8 cellular contexts compared by ENCODE assay signal in the genomic region with DNA sequence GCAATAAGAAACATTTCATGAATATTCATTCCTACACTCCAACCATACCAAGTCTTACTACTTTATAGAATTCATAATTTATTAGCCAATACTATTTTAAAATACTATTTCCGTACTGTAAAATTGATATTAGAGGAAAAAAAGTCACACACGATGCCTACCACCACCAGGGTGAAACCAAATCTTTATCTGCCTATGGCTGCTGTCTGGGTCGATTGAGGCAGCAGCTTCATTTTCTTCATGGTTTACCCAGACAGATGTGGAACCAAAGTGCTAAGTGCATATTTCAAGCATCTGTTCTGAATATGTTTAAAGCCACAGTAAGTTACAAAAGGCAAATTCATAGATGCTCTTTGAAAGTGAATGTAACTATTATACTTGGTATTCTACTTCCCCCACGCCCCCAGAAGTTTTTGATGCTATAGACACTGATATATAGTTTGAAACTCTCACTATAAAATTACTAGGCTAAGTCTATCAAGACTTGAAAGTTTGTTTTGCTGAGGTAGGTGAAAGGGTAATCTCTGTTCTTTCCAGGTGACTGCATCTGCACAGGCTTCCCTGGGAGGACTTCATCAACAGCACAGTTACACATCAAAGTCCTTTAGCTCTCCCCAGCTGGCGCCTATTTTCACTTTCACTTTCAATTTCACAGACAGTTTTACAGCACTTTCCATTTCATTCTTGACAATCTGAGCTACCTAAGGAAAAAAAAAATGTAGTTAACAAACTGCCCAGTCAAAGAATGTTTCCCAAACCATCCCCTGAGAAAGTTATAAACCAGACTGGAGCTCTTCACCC.
A peak's percentile ranks its signal among the peaks of the same experiment; 100 is the strongest.
DNase-seq lines count a peak whose midpoint lies in the region; ATAC-seq lines count a peak whose summit lies in the region.

No MANE protein-coding gene starts in this region.

- peak; percentile 2 for DNase-seq in NCI-H345 (lab: John Stamatoyannopoulos, UW)
- no peak for DNase-seq in NCI-H345 treated with DMSO at 0.1 percent for 48 hours (lab: John Stamatoyannopoulos, UW; ENCODE audit: unreplicated experiment)
- peak; percentile 83 for DNase-seq in NCI-H2171 treated with DMSO at 0.1 percent for 48 hours (lab: John Stamatoyannopoulos, UW)
- DNase-seq in activated naive CD8-positive, alpha-beta T cell treated with anti-CD3 and anti-CD28 coated beads, Interleukin-2, amount 50 U/mL, for 16 hours (ENCODE audit: low read depth, low spot score): peak; percentile 11
- peak; percentile 62 for DNase-seq in kidney glomerular epithelial cell (lab: John Stamatoyannopoulos, UW)
- DNase-seq in stimulated activated CD8-positive, alpha-beta memory T cell treated with anti-CD3 and anti-CD28 coated beads, Interleukin-15, amount 100 ng/mL, for 24 hours (ENCODE audit: low read depth): peak; percentile 2
- no peak for DNase-seq in SHP77 treated with DMSO at 0.1 percent for 48 hours (lab: John Stamatoyannopoulos, UW)

- ATAC-seq in HG02642 (IDR thresholded peaks at IDR 0.05; ENCODE audit: poor library complexity, unreplicated experiment): peak; percentile 95

Comparison
In these comparisons a context has a peak if more than half of its experiments do, and no peak if none do; other contexts are left out.
1. DNase-seq: peak in NCI-H345 (single experiment), NCI-H2171 treated with DMSO at 0.1 percent for 48 hours (single experiment), activated naive CD8-positive, alpha-beta T cell treated with anti-CD3 and anti-CD28 coated beads, Interleukin-2, amount 50 U/mL, for 16 hours (single experiment), kidney glomerular epithelial cell (single experiment) and stimulated activated CD8-positive, alpha-beta memory T cell treated with anti-CD3 and anti-CD28 coated beads, Interleukin-15, amount 100 ng/mL, for 24 hours (single experiment); none in NCI-H345 treated with DMSO at 0.1 percent for 48 hours (single experiment) and SHP77 treated with DMSO at 0.1 percent for 48 hours (single experiment).